ENCODE assay signal across 18 cellular contexts in the genomic region with DNA sequence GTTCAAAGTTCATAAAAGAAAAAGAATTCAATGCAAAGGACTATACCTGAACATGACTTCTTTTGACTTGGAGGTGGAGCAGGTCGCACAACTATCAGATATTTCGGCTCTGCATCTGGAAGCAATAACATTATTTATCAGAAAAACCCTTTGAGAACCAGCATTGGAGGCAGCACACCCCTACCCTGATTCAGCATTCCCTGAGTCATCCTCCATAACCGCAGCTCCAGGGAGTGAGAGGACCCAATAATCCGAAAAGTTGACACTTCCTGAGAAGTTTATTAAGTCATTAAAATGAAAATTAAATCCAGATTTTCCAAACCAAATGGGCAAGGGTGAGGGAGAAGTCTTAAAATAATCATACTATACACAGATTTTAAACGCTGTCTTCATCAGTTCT.
DNase-seq lines count a peak whose midpoint lies in the region; ATAC-seq and TF ChIP-seq lines count a peak whose summit lies in the region.
"Had no signal": no experiment of that assay in that cellular context is flagged by ENCODE, and none has a peak within 500 bp of the region (broad histone marks: within the 10 kb centered on the region; RNA-seq: fewer than 3 reads in every experiment).

No MANE protein-coding gene starts in this region.

- H3K4me3 ChIP-seq in MG63 (no peak overlapping the region), epithelial cell of esophagus (ENCODE audit: low read length) (no peak overlapping the region), skeletal muscle satellite cell (ENCODE audit: low read length) (no peak overlapping the region), body of pancreas (no peak overlapping the region)
- H3K4me3 ChIP-seq: neural progenitor cell, tibial artery had no signal

- no peaks in the 10 kb centered on the region for H3K36me3 Mint-ChIP-seq in activated CD4-positive, alpha-beta memory T cell treated with anti-CD3 and anti-CD28 coated beads, Interleukin-2, amount 10 ng/mL, durations not matched to agents 7 days and 5 days (ENCODE audit: low read depth)
- H3K36me3 Mint-ChIP-seq: activated naive CD4-positive, alpha-beta T cell treated with anti-CD3 and anti-CD28 coated beads, Interleukin-2, amount 10 ng/mL, durations not matched to agents 7 days and 5 days; brain; CD4-positive, alpha-beta memory T cell; neural progenitor cell; stimulated activated memory B cell treated with anti-CD40 and anti-IgM and Interleukin-4, amounts not matched to agents 10 μg/mL and 1 μg/mL and 100 μg/mL, for 72 hours had no signal

- H3K36me3 ChIP-seq in MG63 (no peaks in the 10 kb centered on the region), skeletal muscle satellite cell (ENCODE audit: insufficient read depth, low read length) (peaks cover 12% of the 10 kb centered on the region), body of pancreas (replicated peaks in 1 of 2; ENCODE audit: insufficient read depth in 1 of 2, low read depth in 2 of 2) (no peaks in the 10 kb centered on the region)
- H3K36me3 ChIP-seq: neural progenitor cell, tibial artery had no signal

- H3K27me3 Mint-ChIP-seq in activated CD4-positive, alpha-beta memory T cell treated with anti-CD3 and anti-CD28 coated beads, Interleukin-2, amount 10 ng/mL, durations not matched to agents 7 days and 5 days, result no peaks in the 10 kb centered on the region
- H3K27me3 Mint-ChIP-seq: activated naive CD4-positive, alpha-beta T cell treated with anti-CD3 and anti-CD28 coated beads, Interleukin-2, amount 10 ng/mL, durations not matched to agents 7 days and 5 days; brain; CD4-positive, alpha-beta memory T cell had no signal

- CTCF ChIA-PET in activated CD4-positive, alpha-beta memory T cell treated with anti-CD3 and anti-CD28 coated beads, Interleukin-2, amount 10 ng/mL, durations not matched to agents 7 days and 5 days (lab: Charles Lee), result no interaction called here

- TF ChIP-seq CTCF in epithelial cell of esophagus (IDR thresholded peaks at IDR 0.05; ENCODE audit: insufficient read depth, low read depth, low read length, missing control alignments) (no peak), body of pancreas (IDR thresholded peaks at IDR 0.05) (no peak)

- H3K9me3 ChIP-seq in MG63 (no peaks in the 10 kb centered on the region), skeletal muscle satellite cell (replicated peaks; ENCODE audit: low read length) (no peaks in the 10 kb centered on the region), body of pancreas (no peaks in the 10 kb centered on the region)
- H3K9me3 ChIP-seq: tibial artery had no signal

- H3K4me2 ChIP-seq in skeletal muscle satellite cell (ENCODE audit: low read length), result peak overlapping the region; percentile 51
- H3K4me2 ChIP-seq: neural progenitor cell had no signal

- WGBS in body of pancreas, 2 donors, result 65 to 79% methylated on average over 5 of the region's 5 CpGs

- intact Hi-C loops in body of pancreas (cut with DNase I), result no loop called here

- H3K27me3 ChIP-seq in MG63 (no peaks in the 10 kb centered on the region), skeletal muscle satellite cell (ENCODE audit: control insufficient read depth, insufficient read depth, low read length) (no peaks in the 10 kb centered on the region), body of pancreas (no peaks in the 10 kb centered on the region)
- H3K27me3 ChIP-seq: foreskin keratinocyte, neural progenitor cell, tibial artery had no signal

- POLR2A ChIA-PET in activated CD4-positive, alpha-beta memory T cell treated with anti-CD3 and anti-CD28 coated beads, Interleukin-2, amount 10 ng/mL, durations not matched to agents 7 days and 5 days (lab: Charles Lee), result no interaction called here

- no peak for ATAC-seq in body of pancreas
- ATAC-seq: foreskin keratinocyte; left cardiac atrium; stimulated activated memory B cell treated with anti-CD40 and anti-IgM and Interleukin-4, amounts not matched to agents 10 μg/mL and 1 μg/mL and 100 μg/mL, for 72 hours had no signal

- no peak overlapping the region for H3K27ac Mint-ChIP-seq in activated CD4-positive, alpha-beta memory T cell treated with anti-CD3 and anti-CD28 coated beads, Interleukin-2, amount 10 ng/mL, durations not matched to agents 7 days and 5 days
- H3K27ac Mint-ChIP-seq: activated CD4-positive, alpha-beta T cell treated with anti-CD3 and anti-CD28 coated beads, Interleukin-2, amount 10 ng/mL, durations not matched to agents 7 days and 5 days; activated naive CD4-positive, alpha-beta T cell treated with anti-CD3 and anti-CD28 coated beads, Interleukin-2, amount 10 ng/mL, durations not matched to agents 7 days and 5 days; brain; CD4-positive, alpha-beta memory T cell; neural progenitor cell; stimulated activated memory B cell treated with anti-CD40 and anti-IgM and Interleukin-4, amounts not matched to agents 10 μg/mL and 1 μg/mL and 100 μg/mL, for 72 hours had no signal

- no peak overlapping the region for H3K4me3 Mint-ChIP-seq in activated CD4-positive, alpha-beta memory T cell treated with anti-CD3 and anti-CD28 coated beads, Interleukin-2, amount 10 ng/mL, durations not matched to agents 7 days and 5 days
- H3K4me3 Mint-ChIP-seq: activated CD4-positive, alpha-beta T cell treated with anti-CD3 and anti-CD28 coated beads, Interleukin-2, amount 10 ng/mL, durations not matched to agents 7 days and 5 days; activated naive CD4-positive, alpha-beta T cell treated with anti-CD3 and anti-CD28 coated beads, Interleukin-2, amount 10 ng/mL, durations not matched to agents 7 days and 5 days; brain; CD4-positive, alpha-beta memory T cell; neural progenitor cell; stimulated activated memory B cell treated with anti-CD40 and anti-IgM and Interleukin-4, amounts not matched to agents 10 μg/mL and 1 μg/mL and 100 μg/mL, for 72 hours had no signal

- H3K9me3 Mint-ChIP-seq in activated CD4-positive, alpha-beta memory T cell treated with anti-CD3 and anti-CD28 coated beads, Interleukin-2, amount 10 ng/mL, durations not matched to agents 7 days and 5 days, result no peaks in the 10 kb centered on the region
- H3K9me3 Mint-ChIP-seq: activated CD4-positive, alpha-beta T cell treated with anti-CD3 and anti-CD28 coated beads, Interleukin-2, amount 10 ng/mL, durations not matched to agents 7 days and 5 days; activated naive CD4-positive, alpha-beta T cell treated with anti-CD3 and anti-CD28 coated beads, Interleukin-2, amount 10 ng/mL, durations not matched to agents 7 days and 5 days; neural progenitor cell had no signal

- peaks cover 14% of the 10 kb centered on the region for H3K4me1 Mint-ChIP-seq in activated CD4-positive, alpha-beta memory T cell treated with anti-CD3 and anti-CD28 coated beads, Interleukin-2, amount 10 ng/mL, durations not matched to agents 7 days and 5 days
- H3K4me1 Mint-ChIP-seq: brain, neural progenitor cell had no signal

- TF ChIP-seq POLR2A in body of pancreas (IDR thresholded peaks at IDR 0.05), result no peak

- H3K4me1 ChIP-seq in skeletal muscle satellite cell (ENCODE audit: control insufficient read depth, insufficient read depth, low read length) (peaks cover 43% of the 10 kb centered on the region), body of pancreas (no peaks in the 10 kb centered on the region)
- H3K4me1 ChIP-seq: neural progenitor cell had no signal

- no peak overlapping the region for H3K9ac ChIP-seq in skeletal muscle satellite cell (ENCODE audit: low read depth, low read length)
- H3K9ac ChIP-seq: neural progenitor cell had no signal

- H3K27ac ChIP-seq in body of pancreas, result no peak overlapping the region
- H3K27ac ChIP-seq: foreskin keratinocyte, neural progenitor cell, tibial artery had no signal

- DNase-seq in GM03348 (ENCODE audit: low spot score), result peak; percentile 84
- peak; percentile 67 for DNase-seq in MG63
- DNase-seq in epithelial cell of esophagus (ENCODE audit: low read depth), result peak; percentile 23
- DNase-seq in body of pancreas, result no peak
- DNase-seq in activated CD4-positive, alpha-beta memory T cell treated with anti-CD3 and anti-CD28 coated beads, Interleukin-2, amount 10 ng/mL, durations not matched to agents 7 days and 5 days, result no peak
- no peak for DNase-seq in T-helper 9 cell
- DNase-seq: activated CD4-positive, alpha-beta T cell treated with anti-CD3 and anti-CD28 coated beads, Interleukin-2, amount 10 ng/mL, durations not matched to agents 7 days and 5 days; activated naive CD4-positive, alpha-beta T cell treated with anti-CD3 and anti-CD28 coated beads, Interleukin-2, amount 10 ng/mL, durations not matched to agents 7 days and 5 days; CD4-positive, alpha-beta memory T cell; foreskin keratinocyte; left cardiac atrium; NCI-H146; NCI-H774; tibial artery had no signal

Comparison
In these comparisons a context has a peak if more than half of its experiments do, and no peak if none do; other contexts are left out.
1. DNase-seq: peak in GM03348 (single experiment), MG63 (single experiment) and epithelial cell of esophagus (single experiment); none in body of pancreas (0 of 4), activated CD4-positive, alpha-beta memory T cell treated with anti-CD3 and anti-CD28 coated beads, Interleukin-2, amount 10 ng/mL, durations not matched to agents 7 days and 5 days (single experiment) and T-helper 9 cell (single experiment).